Comparison of ENCODE assay signal across 28 cellular contexts in genomic region chr3:56197259-56197965, GRCh38.
DNase-seq lines count a peak whose midpoint lies in the region; ATAC-seq and TF ChIP-seq lines count a peak whose summit lies in the region.
"Had no signal": no experiment of that assay in that cellular context is flagged by ENCODE, and none has a peak within 500 bp of the region (broad histone marks: within the 10 kb centered on the region; RNA-seq: fewer than 3 reads in every experiment).

No MANE protein-coding gene starts in this region.

- ATAC-seq in left ventricle myocardium superior = peak; percentile 85
- ATAC-seq: activated naive CD4-positive, alpha-beta T cell treated with anti-CD3 and anti-CD28 coated beads, Interleukin-2, amount 50 U/mL, for 72 hours; HCT116; stimulated activated naive CD8-positive, alpha-beta T cell treated with anti-CD3 and anti-CD28 coated beads, Interleukin-15, Interleukin-2, amounts not matched to agents 100 U/mL and 50 U/mL, for 24 hours; T-helper 17 cell had no signal

- peak; percentile 2 for DNase-seq in NOMO-1 treated with DMSO at 0.1 percent for 48 hours (lab: John Stamatoyannopoulos, UW; ENCODE audit: unreplicated experiment)
- no peak for DNase-seq in NOMO-1 treated with dmso at 0.1 percent for 144 hours (lab: John Stamatoyannopoulos, UW; ENCODE audit: unreplicated experiment)
- DNase-seq in cardiac fibroblast (ENCODE audit: low read depth in 2 of 2) = peak; percentile 31 to 51
- no peak for DNase-seq in left ventricle myocardium superior
- DNase-seq in activated T-cell treated with anti-CD3 and anti-CD28 coated beads, Interleukin-2, amount 50 U/mL, for 24 hours = no peak
- DNase-seq in NCI-H128 (lab: John Stamatoyannopoulos, UW; ENCODE audit: unreplicated experiment) = no peak
- no peak for DNase-seq in prostate gland (ENCODE audit: low spot score)
- DNase-seq: 8988T; activated CD4-positive, alpha-beta T cell treated with anti-CD3 and anti-CD28 coated beads for 48 hours; COR-L47; DMS79 treated with DMSO at 0.1 percent for 48 hours; effector CD8-positive, alpha-beta T cell; erythroblast; head of caudate nucleus; NCI-H1092; NCI-H2029; PC-9; psoas muscle; stimulated activated CD4-positive, alpha-beta T cell treated with anti-CD3 and anti-CD28 coated beads, Interleukin-4, amount 100 ng/mL, for 24 hours; stimulated activated naive CD8-positive, alpha-beta T cell treated with anti-CD3 and anti-CD28 coated beads, Interleukin-15, Interleukin-2, amounts not matched to agents 100 U/mL and 50 U/mL, for 24 hours; T-helper 17 cell had no signal

- H3K4me1 Mint-ChIP-seq in activated T-cell treated with anti-CD3 and anti-CD28 coated beads, Interleukin-2, amount 50 U/mL, for 24 hours (ENCODE audit: low read depth) = no peaks in the 10 kb centered on the region
- H3K4me1 Mint-ChIP-seq: neural crest cell, T-helper 17 cell had no signal

- intact Hi-C loops in left ventricle myocardium superior (cut with micrococcal nuclease) = no loop called here
- intact Hi-C loops in prostate gland (cut with DNase I) = no loop called here

- no peak overlapping the region for H3K4me3 ChIP-seq in cardiac fibroblast (replicated peaks in 1 of 2; ENCODE audit: low read depth in 2 of 2, low read length in 2 of 2)
- no peak overlapping the region for H3K4me3 ChIP-seq in skeletal muscle tissue (ENCODE audit: low read length in 3 of 3)
- H3K4me3 ChIP-seq in prostate gland = no peak overlapping the region
- H3K4me3 ChIP-seq: PC-9, psoas muscle, SJCRH30, tibial nerve had no signal

- no peaks in the 10 kb centered on the region for H3K36me3 Mint-ChIP-seq in activated T-cell treated with anti-CD3 and anti-CD28 coated beads, Interleukin-2, amount 50 U/mL, for 24 hours (ENCODE audit: low read depth)
- H3K36me3 Mint-ChIP-seq: activated naive CD4-positive, alpha-beta T cell treated with anti-CD3 and anti-CD28 coated beads, Interleukin-2, amount 50 U/mL, for 72 hours had no signal

- H3K9me3 ChIP-seq in skeletal muscle tissue (ENCODE audit: control insufficient read depth in 3 of 3, low read length in 3 of 3) (no peaks in the 10 kb centered on the region), prostate gland (no peaks in the 10 kb centered on the region)
- H3K9me3 ChIP-seq: psoas muscle, SJCRH30, tibial nerve had no signal

- no peaks in the 10 kb centered on the region for H3K9me3 Mint-ChIP-seq in activated T-cell treated with anti-CD3 and anti-CD28 coated beads, Interleukin-2, amount 50 U/mL, for 24 hours
- H3K9me3 Mint-ChIP-seq: activated naive CD4-positive, alpha-beta T cell treated with anti-CD3 and anti-CD28 coated beads, Interleukin-2, amount 50 U/mL, for 72 hours; neural crest cell had no signal

- no peak overlapping the region for H3K4me3 Mint-ChIP-seq in activated T-cell treated with anti-CD3 and anti-CD28 coated beads, Interleukin-2, amount 50 U/mL, for 24 hours
- H3K4me3 Mint-ChIP-seq: neural crest cell, T-helper 17 cell had no signal

- no peaks in the 10 kb centered on the region for H3K4me1 ChIP-seq in skeletal muscle tissue (ENCODE audit: control insufficient read depth in 3 of 3, insufficient read depth in 3 of 3, low read length in 3 of 3)
- H3K4me1 ChIP-seq in prostate gland (replicated peaks) = no peaks in the 10 kb centered on the region
- H3K4me1 ChIP-seq: psoas muscle had no signal

- no peak for TF ChIP-seq POLR2A in prostate gland (IDR thresholded peaks at IDR 0.05)

- H3K27ac ChIP-seq in skeletal muscle tissue (ENCODE audit: low read depth, low read length) (peak overlapping the region; percentile 10), prostate gland (no peak overlapping the region)
- H3K27ac ChIP-seq: KMS-11, PC-9, psoas muscle had no signal

- no peaks in the 10 kb centered on the region for H3K27me3 Mint-ChIP-seq in activated T-cell treated with anti-CD3 and anti-CD28 coated beads, Interleukin-2, amount 50 U/mL, for 24 hours

- H3K9ac ChIP-seq in skeletal muscle tissue (ENCODE audit: low read depth in 1 of 3, low read length in 3 of 3) = no peak overlapping the region
- H3K9ac ChIP-seq: KMS-11 had no signal

- H3K27ac Mint-ChIP-seq in activated T-cell treated with anti-CD3 and anti-CD28 coated beads, Interleukin-2, amount 50 U/mL, for 24 hours = no peak overlapping the region
- H3K27ac Mint-ChIP-seq: activated naive CD4-positive, alpha-beta T cell treated with anti-CD3 and anti-CD28 coated beads, Interleukin-2, amount 50 U/mL, for 72 hours; T-helper 17 cell had no signal

- H3K27me3 ChIP-seq in skeletal muscle tissue (ENCODE audit: control insufficient read depth in 3 of 3, insufficient read depth in 3 of 3, low read length in 3 of 3) (no peaks in the 10 kb centered on the region), prostate gland (replicated peaks; ENCODE audit: insufficient read depth) (no peaks in the 10 kb centered on the region)
- H3K27me3 ChIP-seq: SJCRH30, tibial nerve had no signal

- no peaks in the 10 kb centered on the region for H3K36me3 ChIP-seq in skeletal muscle tissue (ENCODE audit: control insufficient read depth in 3 of 3, insufficient read depth in 3 of 3, low read length in 3 of 3)
- no peaks in the 10 kb centered on the region for H3K36me3 ChIP-seq in prostate gland
- H3K36me3 ChIP-seq: SJCRH30, tibial nerve had no signal

- TF ChIP-seq CTCF in cardiac fibroblast (IDR thresholded peaks at IDR 0.05; ENCODE audit: low read depth, low read length) = no peak
- no peak for TF ChIP-seq CTCF in prostate gland (IDR thresholded peaks at IDR 0.05)

- 60% methylated on average over 3 of the region's 3 CpGs for WGBS in prostate gland

Comparison
In these comparisons a context has a peak if more than half of its experiments do, and no peak if none do; other contexts are left out.
1. DNase-seq: peak in NOMO-1 treated with DMSO at 0.1 percent for 48 hours (single experiment) and cardiac fibroblast (2 of 2); none in NOMO-1 treated with dmso at 0.1 percent for 144 hours (single experiment), left ventricle myocardium superior (single experiment), activated T-cell treated with anti-CD3 and anti-CD28 coated beads, Interleukin-2, amount 50 U/mL, for 24 hours (single experiment), NCI-H128 (single experiment) and prostate gland (single experiment).